16 cellular contexts compared by ENCODE assay signal in the genomic region with DNA sequence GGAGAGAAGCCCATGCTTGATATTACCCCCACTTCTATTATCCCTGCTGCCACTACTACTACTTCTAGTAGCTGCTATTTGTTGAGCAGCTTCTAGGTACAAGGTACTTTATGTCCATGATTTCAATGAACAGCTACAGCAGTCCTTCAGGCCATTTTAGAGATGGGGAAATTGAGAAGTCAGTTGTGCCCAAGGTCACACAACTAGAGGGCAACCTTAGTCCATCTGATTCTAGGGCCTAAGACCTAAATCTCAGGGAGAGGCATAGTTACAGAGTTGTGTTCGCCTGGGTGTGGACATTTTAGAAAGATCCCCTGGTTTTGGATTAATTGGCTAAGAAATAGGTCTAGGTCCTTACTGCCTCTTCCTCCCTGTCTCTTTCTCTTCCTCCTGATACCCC. TPM values are rescaled to one million over a fixed set of nuclear protein-coding genes. Genes with fewer than 3 reads are reported as not detected.
DNase-seq lines count a peak whose midpoint lies in the region; ATAC-seq and TF ChIP-seq lines count a peak whose summit lies in the region.
"Had no signal": no experiment of that assay in that cellular context is flagged by ENCODE, and none has a peak within 500 bp of the region (broad histone marks: within the 10 kb centered on the region; RNA-seq: fewer than 3 reads in every experiment).

No MANE protein-coding gene starts in this region.

- H3K4me1 ChIP-seq in foreskin keratinocyte (peaks cover 49% of the 10 kb centered on the region), testis (peaks cover 72% of the 10 kb centered on the region)

- H3K27me3 Mint-ChIP-seq in activated CD8-positive, alpha-beta T cell treated with anti-CD3 and anti-CD28 coated beads for 36 hours, result no peaks in the 10 kb centered on the region
- no peaks in the 10 kb centered on the region for H3K27me3 Mint-ChIP-seq in activated CD8-positive, alpha-beta T cell treated with anti-CD3 and anti-CD28 coated beads, Interleukin-2, amount 10 ng/mL, durations not matched to agents 7 days and 5 days (ENCODE audit: low read depth)
- H3K27me3 Mint-ChIP-seq in T-helper 1 cell treated with Interleukin-12 subunit alpha and Interleukin-12 subunit beta and Interleukin-4 antibody, amounts not matched to agents 30 μg/mL and 1 μg/mL, for 36 hours (ENCODE audit: low read depth), result no peaks in the 10 kb centered on the region
- H3K27me3 Mint-ChIP-seq: activated naive CD8-positive, alpha-beta T cell had no signal

- H3K4me1 Mint-ChIP-seq in activated CD8-positive, alpha-beta T cell treated with anti-CD3 and anti-CD28 coated beads for 36 hours (ENCODE audit: low read depth), result peaks cover 48% of the 10 kb centered on the region
- peaks cover 48% of the 10 kb centered on the region for H3K4me1 Mint-ChIP-seq in activated CD8-positive, alpha-beta T cell treated with anti-CD3 and anti-CD28 coated beads, Interleukin-2, amount 10 ng/mL, durations not matched to agents 7 days and 5 days (ENCODE audit: low read depth)
- H3K4me1 Mint-ChIP-seq in T-helper 1 cell treated with Interleukin-12 subunit alpha and Interleukin-12 subunit beta and Interleukin-4 antibody, amounts not matched to agents 30 μg/mL and 1 μg/mL, for 36 hours (ENCODE audit: low read depth), result peaks cover 68% of the 10 kb centered on the region

- ATAC-seq in activated CD8-positive, alpha-beta T cell treated with anti-CD3 and anti-CD28 coated beads for 36 hours, result no peak
- no peak for ATAC-seq in activated CD8-positive, alpha-beta T cell treated with anti-CD3 and anti-CD28 coated beads, Interleukin-2, amount 10 ng/mL, durations not matched to agents 7 days and 5 days
- ATAC-seq in foreskin keratinocyte (no peak), HG02610 (IDR thresholded peaks at IDR 0.05; ENCODE audit: unreplicated experiment) (no peak)
- ATAC-seq: A549, gastrocnemius medialis had no signal

- H3K36me3 Mint-ChIP-seq in activated CD8-positive, alpha-beta T cell treated with anti-CD3 and anti-CD28 coated beads for 36 hours (ENCODE audit: low read depth), result peaks cover 15% of the 10 kb centered on the region
- no peaks in the 10 kb centered on the region for H3K36me3 Mint-ChIP-seq in activated CD8-positive, alpha-beta T cell treated with anti-CD3 and anti-CD28 coated beads, Interleukin-2, amount 10 ng/mL, durations not matched to agents 7 days and 5 days (ENCODE audit: low read depth)
- H3K36me3 Mint-ChIP-seq in T-helper 1 cell treated with Interleukin-12 subunit alpha and Interleukin-12 subunit beta and Interleukin-4 antibody, amounts not matched to agents 30 μg/mL and 1 μg/mL, for 36 hours (ENCODE audit: low read depth), result peaks cover 21% of the 10 kb centered on the region

- no peaks in the 10 kb centered on the region for H3K36me3 ChIP-seq in testis (ENCODE audit: low read depth, missing control alignments)

- CTCF ChIA-PET in activated CD8-positive, alpha-beta T cell treated with anti-CD3 and anti-CD28 coated beads for 36 hours (lab: Charles Lee), result interaction anchor here (1.0 to 4.4 kb wide), 4 partner anchors 10 to 119 kb away, joined by 3 to 17 read pairs (median 5); no protein-coding TSS in a partner anchor
- CTCF ChIA-PET in activated CD8-positive, alpha-beta T cell treated with anti-CD3 and anti-CD28 coated beads, Interleukin-2, amount 10 ng/mL, durations not matched to agents 7 days and 5 days (lab: Charles Lee), result interaction anchor here (1.0 to 2.4 kb wide), 8 partner anchors 14 to 119 kb away, joined by 3 to 12 read pairs (median 4); no protein-coding TSS in a partner anchor

- no peak for TF ChIP-seq POLR2A in testis (IDR thresholded peaks at IDR 0.05)

- H3K4me3 ChIP-seq in testis, result no peak overlapping the region
- H3K4me3 ChIP-seq: A549, gastrocnemius medialis, skin epidermis had no signal

- DNase-seq in activated CD8-positive, alpha-beta T cell treated with anti-CD3 and anti-CD28 coated beads for 36 hours, result no peak
- no peak for DNase-seq in activated CD8-positive, alpha-beta T cell treated with anti-CD3 and anti-CD28 coated beads, Interleukin-2, amount 10 ng/mL, durations not matched to agents 7 days and 5 days
- DNase-seq in foreskin keratinocyte, result no peak
- no peak for DNase-seq in testis
- DNase-seq in NK-92 treated with Interleukin-12 subunit alpha and Interleukin-12 subunit beta, amount 100 ng/mL, for 24 hours (lab: John Stamatoyannopoulos, UW), result no peak
- no peak for DNase-seq in HCEC 1CT
- DNase-seq: COR-L47, gastrocnemius medialis, kidney, OCI-M1 had no signal

- intact Hi-C loops in activated CD8-positive, alpha-beta T cell treated with anti-CD3 and anti-CD28 coated beads for 36 hours (cut with micrococcal nuclease), result no loop called here
- intact Hi-C loops in testis (cut with DNase I; ENCODE audit: low total_unique reads), result no loop called here

- H3K9me3 Mint-ChIP-seq in activated CD8-positive, alpha-beta T cell treated with anti-CD3 and anti-CD28 coated beads for 36 hours, result no peaks in the 10 kb centered on the region
- no peaks in the 10 kb centered on the region for H3K9me3 Mint-ChIP-seq in activated CD8-positive, alpha-beta T cell treated with anti-CD3 and anti-CD28 coated beads, Interleukin-2, amount 10 ng/mL, durations not matched to agents 7 days and 5 days (ENCODE audit: insufficient read depth)
- H3K9me3 Mint-ChIP-seq in T-helper 1 cell treated with Interleukin-12 subunit alpha and Interleukin-12 subunit beta and Interleukin-4 antibody, amounts not matched to agents 30 μg/mL and 1 μg/mL, for 36 hours, result no peaks in the 10 kb centered on the region
- H3K9me3 Mint-ChIP-seq: nephron had no signal

- no peak overlapping the region for H3K4me3 Mint-ChIP-seq in activated CD8-positive, alpha-beta T cell treated with anti-CD3 and anti-CD28 coated beads for 36 hours
- H3K4me3 Mint-ChIP-seq in activated CD8-positive, alpha-beta T cell treated with anti-CD3 and anti-CD28 coated beads, Interleukin-2, amount 10 ng/mL, durations not matched to agents 7 days and 5 days, result no peak overlapping the region
- no peak overlapping the region for H3K4me3 Mint-ChIP-seq in T-helper 1 cell treated with Interleukin-12 subunit alpha and Interleukin-12 subunit beta and Interleukin-4 antibody, amounts not matched to agents 30 μg/mL and 1 μg/mL, for 36 hours
- H3K4me3 Mint-ChIP-seq: activated naive CD8-positive, alpha-beta T cell; nephron had no signal

- POLR2A ChIA-PET in activated CD8-positive, alpha-beta T cell treated with anti-CD3 and anti-CD28 coated beads for 36 hours (lab: Charles Lee), result interaction anchor here (0.8 to 2.4 kb wide), 4 partner anchors 10 to 36 kb away, joined by 3 to 8 read pairs (median 6); no protein-coding TSS in a partner anchor
- POLR2A ChIA-PET in activated CD8-positive, alpha-beta T cell treated with anti-CD3 and anti-CD28 coated beads, Interleukin-2, amount 10 ng/mL, durations not matched to agents 7 days and 5 days (lab: Charles Lee), result interaction anchor here (2.3 kb wide), 1 partner anchor 11 kb away, joined by 9 read pairs; no protein-coding TSS in a partner anchor

- no peaks in the 10 kb centered on the region for H3K9me3 ChIP-seq in testis
- H3K9me3 ChIP-seq: A549, gastrocnemius medialis had no signal

- H3K27ac ChIP-seq in foreskin keratinocyte (peak overlapping the region; percentile 90), testis (peak overlapping the region; percentile 89 to 94)

- TF ChIP-seq CTCF in activated CD8-positive, alpha-beta T cell treated with anti-CD3 and anti-CD28 coated beads for 36 hours (IDR thresholded peaks at IDR 0.05), result no peak
- TF ChIP-seq CTCF in foreskin keratinocyte (conservative IDR thresholded peaks at IDR 0.05), result peak; percentile 6
- no peak for TF ChIP-seq CTCF in testis (IDR thresholded peaks at IDR 0.05)

- no peaks in the 10 kb centered on the region for H3K27me3 ChIP-seq in foreskin keratinocyte
- no peaks in the 10 kb centered on the region for H3K27me3 ChIP-seq in testis
- H3K27me3 ChIP-seq: gastrocnemius medialis had no signal

- 100% methylated on average over 1 of the region's 1 CpG for WGBS in testis, 2 donors

- peak overlapping the region; percentile 49 for H3K27ac Mint-ChIP-seq in activated CD8-positive, alpha-beta T cell treated with anti-CD3 and anti-CD28 coated beads for 36 hours
- no peak overlapping the region for H3K27ac Mint-ChIP-seq in activated CD8-positive, alpha-beta T cell treated with anti-CD3 and anti-CD28 coated beads, Interleukin-2, amount 10 ng/mL, durations not matched to agents 7 days and 5 days
- H3K27ac Mint-ChIP-seq in T-helper 1 cell treated with Interleukin-12 subunit alpha and Interleukin-12 subunit beta and Interleukin-4 antibody, amounts not matched to agents 30 μg/mL and 1 μg/mL, for 36 hours, result peak overlapping the region; percentile 38
- H3K27ac Mint-ChIP-seq: activated naive CD8-positive, alpha-beta T cell; nephron had no signal

RNA-seq across cellular contexts. Expression of a gene that starts 52.3 kb away (rescaled TPM):
- total RNA-seq in activated CD8-positive, alpha-beta T cell treated with anti-CD3 and anti-CD28 coated beads for 36 hours, result 100 to 1,000 TPM in 1 of 2 experiments, 10 to 100 TPM in 1; 99.8 to 105 TPM
- 10 to 100 TPM; 34.9 to 37.5 TPM for total RNA-seq in activated CD8-positive, alpha-beta T cell treated with anti-CD3 and anti-CD28 coated beads, Interleukin-2, amount 10 ng/mL, durations not matched to agents 7 days and 5 days
- total RNA-seq in foreskin keratinocyte (185 and 192 TPM in 2 replicates), testis (100 to 1,000 TPM; 401 to 461 TPM)
- polyA plus RNA-seq in foreskin keratinocyte (40.2 and 42.9 TPM in 2 replicates), testis (ENCODE audit: insufficient read depth, low read depth, low replicate concordance) (224 TPM)
